Comparison of ENCODE assay signal across 8 cellular contexts in genomic region chr16:30370444-30371247, GRCh38. TPM values are rescaled to one million over a fixed set of nuclear protein-coding genes. Genes with fewer than 3 reads are reported as not detected.
DNase-seq lines count a peak whose midpoint lies in the region; ATAC-seq and TF ChIP-seq lines count a peak whose summit lies in the region.

A gene with protein sequence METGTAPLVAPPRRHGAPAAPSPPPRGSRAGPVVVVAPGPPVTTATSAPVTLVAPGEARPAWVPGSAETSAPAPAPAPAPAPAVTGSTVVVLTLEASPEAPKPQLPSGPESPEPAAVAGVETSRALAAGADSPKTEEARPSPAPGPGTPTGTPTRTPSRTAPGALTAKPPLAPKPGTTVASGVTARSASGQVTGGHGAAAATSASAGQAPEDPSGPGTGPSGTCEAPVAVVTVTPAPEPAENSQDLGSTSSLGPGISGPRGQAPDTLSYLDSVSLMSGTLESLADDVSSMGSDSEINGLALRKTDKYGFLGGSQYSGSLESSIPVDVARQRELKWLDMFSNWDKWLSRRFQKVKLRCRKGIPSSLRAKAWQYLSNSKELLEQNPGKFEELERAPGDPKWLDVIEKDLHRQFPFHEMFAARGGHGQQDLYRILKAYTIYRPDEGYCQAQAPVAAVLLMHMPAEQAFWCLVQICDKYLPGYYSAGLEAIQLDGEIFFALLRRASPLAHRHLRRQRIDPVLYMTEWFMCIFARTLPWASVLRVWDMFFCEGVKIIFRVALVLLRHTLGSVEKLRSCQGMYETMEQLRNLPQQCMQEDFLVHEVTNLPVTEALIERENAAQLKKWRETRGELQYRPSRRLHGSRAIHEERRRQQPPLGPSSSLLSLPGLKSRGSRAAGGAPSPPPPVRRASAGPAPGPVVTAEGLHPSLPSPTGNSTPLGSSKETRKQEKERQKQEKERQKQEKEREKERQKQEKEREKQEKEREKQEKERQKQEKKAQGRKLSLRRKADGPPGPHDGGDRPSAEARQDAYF (minus strand): TSS chr16:30370494. CDS start chr16:30370183, 311 bp downstream.

- peak; percentile 62 for ATAC-seq in GM21737 (IDR thresholded peaks at IDR 0.05; ENCODE audit: unreplicated experiment)
- ATAC-seq in Panc1 = peak; percentile 93
- ATAC-seq in activated T-cell treated with anti-CD3 and anti-CD28 coated beads, Interleukin-2, amount 50 U/mL, for 4 hours = peak; percentile 82 to 86
- ATAC-seq in mucosa of descending colon = peak; percentile 87

- no peaks in the 10 kb centered on the region for H3K27me3 ChIP-seq in Panc1 (ENCODE audit: control insufficient read depth, insufficient read depth, low read length)

- CTCF ChIA-PET in Panc1 (lab: Charles Lee) = interaction anchor here (0.6 to 0.9 kb wide), 3 partner anchors 20 to 259 kb away, joined by 3 to 10 read pairs (median 5); no protein-coding TSS in a partner anchor

- no TSS peak for BruUV-seq in Panc1 (replicated peaks; lab: Mats Ljungman, UMichigan)

- H3K36me3 ChIP-seq in Panc1 (ENCODE audit: control insufficient read depth, insufficient read depth, low read length) = peaks cover 3% of the 10 kb centered on the region
- peaks cover 4% of the 10 kb centered on the region for H3K36me3 ChIP-seq in mucosa of descending colon (ENCODE audit: low read depth)

- no peaks in the 10 kb centered on the region for H3K9me3 Mint-ChIP-seq in activated T-cell treated with anti-CD3 and anti-CD28 coated beads, Interleukin-2, amount 50 U/mL, for 4 hours

- H3K4me1 Mint-ChIP-seq in activated T-cell treated with anti-CD3 and anti-CD28 coated beads, Interleukin-2, amount 50 U/mL, for 4 hours (ENCODE audit: low read depth) = peaks cover 47% of the 10 kb centered on the region

- intact Hi-C loops in Panc1 (cut with micrococcal nuclease; ENCODE audit: unreplicated experiment) = no loop called here
- intact Hi-C loops in mucosa of descending colon (cut with DNase I, micrococcal nuclease) = no loop called here

- peak within 1 kb of the TSS; percentile 80 to 85 for H3K4me3 ChIP-seq in Panc1 (ENCODE audit: low read depth in 2 of 2, low read length in 2 of 2)
- H3K4me3 ChIP-seq in epithelial cell of proximal tubule (ENCODE audit: low read depth, low read length) = peak within 1 kb of the TSS; percentile 87
- peak within 1 kb of the TSS; percentile 75 for H3K4me3 ChIP-seq in mucosa of descending colon

- H3K27ac ChIP-seq in Panc1 (ENCODE audit: low read length) = peak within 1 kb of the TSS; percentile 84

- H3K27me3 Mint-ChIP-seq in activated T-cell treated with anti-CD3 and anti-CD28 coated beads, Interleukin-2, amount 50 U/mL, for 4 hours (ENCODE audit: low read depth) = no peaks in the 10 kb centered on the region

- in situ Hi-C loops in Panc1 (cut with HindIII; ENCODE audit: low pct_unique_long_range_greater_than_20kb, low sequenced_read_pairs) = no loop called here

- H3K4me3 Mint-ChIP-seq in activated T-cell treated with anti-CD3 and anti-CD28 coated beads, Interleukin-2, amount 50 U/mL, for 4 hours = peak within 1 kb of the TSS; percentile 88

- POLR2A ChIA-PET in Panc1 (lab: Charles Lee) = interaction anchor here (0.6 to 1.2 kb wide), 4 partner anchors 16 to 554 kb away, joined by 3 to 10 read pairs (median 6); partner anchors contain the start of gene CD2BP2

- H3K9me3 ChIP-seq in Panc1 (ENCODE audit: control insufficient read depth, insufficient read depth, low read depth, low read length) (no peaks in the 10 kb centered on the region), mucosa of descending colon (no peaks in the 10 kb centered on the region)

- H3K36me3 Mint-ChIP-seq in activated T-cell treated with anti-CD3 and anti-CD28 coated beads, Interleukin-2, amount 50 U/mL, for 4 hours (ENCODE audit: insufficient read depth) = peaks cover 5% of the 10 kb centered on the region

- TF ChIP-seq CTCF in Panc1 (IDR thresholded peaks at IDR 0.05) (no peak), epithelial cell of proximal tubule (conservative IDR thresholded peaks at IDR 0.05; ENCODE audit: low read depth, low read length) (peak; percentile 33), mucosa of descending colon (IDR thresholded peaks at IDR 0.05) (no peak)

- DNase-seq in DMS114 treated with DMSO at 0.1 percent for 48 hours (lab: John Stamatoyannopoulos, UW; ENCODE audit: unreplicated experiment) (peak; percentile 100), KG1 (lab: John Stamatoyannopoulos, UW) (peak; percentile 100), Panc1 (ENCODE audit: low read depth, low spot score) (peak; percentile 100), epithelial cell of proximal tubule (ENCODE audit: low read depth) (peak; percentile 100), mucosa of descending colon (peak; percentile 99 to 100 (median 99))
- peak; percentile 98 for DNase-seq in activated T-cell treated with anti-CD3 and anti-CD28 coated beads, Interleukin-2, amount 50 U/mL, for 4 hours
- DNase-seq in stimulated activated CD8-positive, alpha-beta memory T cell treated with anti-CD3 and anti-CD28 coated beads, Interleukin-4, amount 100 ng/mL, for 1 hour (ENCODE audit: low read depth in 2 of 2, low spot score in 1 of 2) = peak; percentile 95 to 97

- H3K4me1 ChIP-seq in Panc1 (ENCODE audit: control insufficient read depth, insufficient read depth, low read length) = 0 out of 2 replicates have a peak, but pooled peaks cover 7% of the 10 kb centered on the region
- H3K4me1 ChIP-seq in mucosa of descending colon (ENCODE audit: low read depth) = peaks cover 16% of the 10 kb centered on the region

RNA-seq across cellular contexts. Expression of the gene that starts here (rescaled TPM):
- total RNA-seq in Panc1 (2021; ENCODE audit: unreplicated experiment) (52.6 TPM), epithelial cell of proximal tubule (51.8 and 53.6 TPM in 2 replicates), mucosa of descending colon (10 to 100 TPM; 46.4 to 48.8 (median 47.5) TPM)
- polyA plus RNA-seq in Panc1 (2012; ENCODE audit: insufficient read length) = 41.9 TPM
- total RNA-seq in activated T-cell treated with anti-CD3 and anti-CD28 coated beads, Interleukin-2, amount 50 U/mL, for 4 hours = 10 to 100 TPM; 48.2 to 52.5 (median 49.6) TPM

Comparison
In these comparisons a context has a peak if more than half of its experiments do, and no peak if none do; other contexts are left out.
1. Peak in every context shown above with its lines: DNase-seq, ATAC-seq, H3K4me3 ChIP-seq and H3K27ac ChIP-seq.